ENCODE assay signal across 17 cellular contexts in the genomic region with DNA sequence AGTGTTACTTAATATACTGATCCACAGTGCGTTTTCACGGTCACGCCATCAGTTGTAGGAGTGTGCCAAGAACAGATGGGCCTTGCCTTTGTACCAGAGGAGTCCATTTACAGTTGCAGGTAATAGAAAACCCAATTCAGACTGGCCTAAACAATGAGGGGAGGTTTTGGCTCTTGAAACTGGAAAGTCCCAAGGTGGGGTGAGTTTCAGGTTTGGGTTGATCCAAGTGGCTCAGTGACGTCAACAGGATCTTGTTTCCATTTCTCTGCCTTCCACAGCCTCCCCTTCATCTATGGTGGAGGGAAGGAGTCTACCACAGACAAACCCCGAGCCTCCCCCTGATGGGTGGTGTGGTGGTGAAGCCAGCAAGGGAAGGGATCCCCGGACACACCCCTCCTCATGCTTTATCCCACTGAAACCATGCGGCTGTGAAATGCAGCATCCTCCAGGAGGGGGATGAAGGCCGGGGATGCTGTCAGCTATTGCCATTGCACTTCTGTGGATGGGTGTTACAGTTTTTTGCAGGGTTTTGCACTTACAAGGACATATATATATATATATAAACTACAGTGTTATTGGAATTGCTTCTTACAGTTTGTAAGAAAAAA. TPM values are rescaled to one million over a fixed set of nuclear protein-coding genes. Genes with fewer than 3 reads are reported as not detected.
DNase-seq lines count a peak whose midpoint lies in the region; ATAC-seq, FAIRE-seq and TF ChIP-seq lines count a peak whose summit lies in the region.
"Had no signal": no experiment of that assay in that cellular context is flagged by ENCODE, and none has a peak within 500 bp of the region (broad histone marks: within the 10 kb centered on the region; RNA-seq: fewer than 3 reads in every experiment).

No MANE protein-coding gene starts in this region.

- no peaks in the 10 kb centered on the region for H3K79me2 ChIP-seq in HCT116 (ENCODE audit: insufficient read depth, low read length)
- H3K79me2 ChIP-seq: parathyroid adenoma had no signal

- H3K4me3 ChIP-seq in HCT116 (replicated peaks in 1 of 2; ENCODE audit: low read depth in 1 of 2, low read length in 2 of 2) (no peak overlapping the region), kidney (ENCODE audit: low read length in 2 of 2) (no peak overlapping the region)
- H3K4me3 ChIP-seq in naive thymus-derived CD4-positive, alpha-beta T cell (ENCODE audit: low read length) = no peak overlapping the region
- H3K4me3 ChIP-seq: breast epithelium, gastroesophageal sphincter, Peyer's patch, smooth muscle cell had no signal

- no peaks in the 10 kb centered on the region for H3K9me3 Mint-ChIP-seq in activated CD4-positive, alpha-beta T cell treated with anti-CD3 and anti-CD28 coated beads for 36 hours (ENCODE audit: low read depth)
- H3K9me3 Mint-ChIP-seq in activated naive CD4-positive, alpha-beta T cell treated with anti-CD3 and anti-CD28 coated beads, Interleukin-2, amount 50 U/mL, for 72 hours = no peaks in the 10 kb centered on the region
- peaks cover 0 to 7% (median 0%) of the 10 kb centered on the region in 11 donors for H3K9me3 Mint-ChIP-seq in naive thymus-derived CD4-positive, alpha-beta T cell

- no peak for TF ChIP-seq CTCF in HCT116 (IDR thresholded peaks at IDR 0.05 in 2 of 3, conservative IDR thresholded peaks at IDR 0.05 in 1 of 3; ENCODE audit: borderline replicate concordance in 1 of 3, insufficient read depth in 1 of 3, low read depth in 2 of 3, low read length in 2 of 3)
- TF ChIP-seq CTCF in kidney (IDR thresholded peaks at IDR 0.05; ENCODE audit: borderline replicate concordance, extremely low read depth, insufficient read depth) = no peak

- H3K9me3 ChIP-seq in HCT116 (ENCODE audit: control insufficient read depth in 1 of 2, insufficient read depth in 1 of 2, low read depth in 1 of 2, low read length in 2 of 2) (no peaks in the 10 kb centered on the region), kidney (ENCODE audit: control insufficient read depth in 1 of 2, low read length in 2 of 2) (no peaks in the 10 kb centered on the region)
- H3K9me3 ChIP-seq in naive thymus-derived CD4-positive, alpha-beta T cell (ENCODE audit: control insufficient read depth in 2 of 3, low read length in 3 of 3) = no peaks in the 10 kb centered on the region
- H3K9me3 ChIP-seq: breast epithelium, gastroesophageal sphincter, Peyer's patch had no signal

- no peaks in the 10 kb centered on the region for H3K9me2 ChIP-seq in HCT116 (ENCODE audit: insufficient read depth)

- FAIRE-seq in kidney (lab: Jason Lieb, UNC) = no peak

- H3K4me2 ChIP-seq in HCT116 (ENCODE audit: low read length) = no peak overlapping the region
- H3K4me2 ChIP-seq: smooth muscle cell had no signal

- CTCF ChIA-PET in activated CD4-positive, alpha-beta T cell treated with anti-CD3 and anti-CD28 coated beads for 36 hours (lab: Charles Lee) = no interaction called here
- CTCF ChIA-PET in HCT116 (lab: Charles Lee) = no interaction called here
- CTCF ChIA-PET in naive thymus-derived CD4-positive, alpha-beta T cell (lab: Charles Lee) = no interaction called here

- POLR2A ChIA-PET in activated CD4-positive, alpha-beta T cell treated with anti-CD3 and anti-CD28 coated beads for 36 hours (lab: Charles Lee) = no interaction called here
- POLR2A ChIA-PET in HCT116 (lab: Charles Lee) = no interaction called here
- POLR2A ChIA-PET in naive thymus-derived CD4-positive, alpha-beta T cell (lab: Charles Lee) = interaction anchor here (0.7 to 3.4 kb wide), 2 partner anchors 56 to 156 kb away, joined by 4 to 10 read pairs; no protein-coding TSS in a partner anchor

- H3K4me1 ChIP-seq in HCT116 (ENCODE audit: control insufficient read depth in 1 of 2, insufficient read depth in 2 of 2, low read length in 2 of 2) (no peaks in the 10 kb centered on the region), kidney (ENCODE audit: control insufficient read depth in 1 of 2, insufficient read depth in 1 of 2, low read depth in 1 of 2, low read length in 2 of 2) (peaks cover 8 to 12% of the 10 kb centered on the region in 2 donors)
- H3K4me1 ChIP-seq in naive thymus-derived CD4-positive, alpha-beta T cell (ENCODE audit: control insufficient read depth in 2 of 2, insufficient read depth in 2 of 2, low read length in 2 of 2) = peaks cover 16 to 32% of the 10 kb centered on the region in 2 donors
- H3K4me1 ChIP-seq: breast epithelium, parathyroid adenoma, Peyer's patch had no signal

- no peaks in the 10 kb centered on the region for H4K20me1 ChIP-seq in HCT116 (ENCODE audit: insufficient read depth)

- peak; percentile 30 for ATAC-seq in activated CD4-positive, alpha-beta T cell treated with anti-CD3 and anti-CD28 coated beads for 36 hours
- ATAC-seq in HCT116 = peak; percentile 13; the same call in 1 of the 2 replicates
- peak in 1 of 2 donors; percentile 30 for ATAC-seq in activated naive CD4-positive, alpha-beta T cell treated with anti-CD3 and anti-CD28 coated beads, Interleukin-2, amount 50 U/mL, for 72 hours
- ATAC-seq in naive thymus-derived CD4-positive, alpha-beta T cell = peak; percentile 26
- no peak for ATAC-seq in HG02763 (IDR thresholded peaks at IDR 0.05; ENCODE audit: unreplicated experiment)
- ATAC-seq: gastroesophageal sphincter had no signal

- TF ChIP-seq RAD21 in HCT116 (IDR thresholded peaks at IDR 0.05; ENCODE audit: low read depth) = no peak

- H3K27ac Mint-ChIP-seq in activated CD4-positive, alpha-beta T cell treated with anti-CD3 and anti-CD28 coated beads for 36 hours = peak overlapping the region; percentile 38
- H3K27ac Mint-ChIP-seq in activated naive CD4-positive, alpha-beta T cell treated with anti-CD3 and anti-CD28 coated beads, Interleukin-2, amount 50 U/mL, for 72 hours = peak overlapping the region; percentile 9 to 85
- H3K27ac Mint-ChIP-seq in naive thymus-derived CD4-positive, alpha-beta T cell = peak overlapping the region; percentile 66 to 98 (median 79)

- H3K36me3 ChIP-seq in HCT116 (ENCODE audit: control insufficient read depth in 1 of 2, insufficient read depth in 2 of 2, low read length in 2 of 2) (peaks cover 4 to 7% of the 10 kb centered on the region in 2 experiments; a peak in 2 of 4 replicates), kidney (ENCODE audit: control insufficient read depth in 1 of 2, insufficient read depth in 2 of 2, low read length in 2 of 2) (peaks cover 5 to 11% of the 10 kb centered on the region in 2 donors)
- H3K36me3 ChIP-seq in naive thymus-derived CD4-positive, alpha-beta T cell (ENCODE audit: control insufficient read depth in 2 of 3, insufficient read depth in 3 of 3, low read length in 3 of 3) = peaks cover 0 to 38% (median 6%) of the 10 kb centered on the region in 3 experiments
- H3K36me3 ChIP-seq: breast epithelium had no signal

- no peak overlapping the region for H3K27ac ChIP-seq in HCT116 (ENCODE audit: low read depth, low read length)
- peak overlapping the region; percentile 22 for H3K27ac ChIP-seq in naive thymus-derived CD4-positive, alpha-beta T cell (ENCODE audit: low read depth, low read length)
- no peak overlapping the region for H3K27ac ChIP-seq in kidney (ENCODE audit: low read depth in 2 of 2, low read length in 2 of 2)
- H3K27ac ChIP-seq: breast epithelium, gastroesophageal sphincter, parathyroid adenoma, Peyer's patch had no signal

- H3K9ac ChIP-seq in HCT116 (ENCODE audit: low read length) = no peak overlapping the region
- H3K9ac ChIP-seq in kidney (ENCODE audit: low read length in 2 of 2) = no peak overlapping the region
- H3K9ac ChIP-seq: parathyroid adenoma had no signal

- H3K27me3 Mint-ChIP-seq in activated CD4-positive, alpha-beta T cell treated with anti-CD3 and anti-CD28 coated beads for 36 hours = no peaks in the 10 kb centered on the region
- H3K27me3 Mint-ChIP-seq in naive thymus-derived CD4-positive, alpha-beta T cell = no peaks in the 10 kb centered on the region

- no peak overlapping the region for H3K4me3 Mint-ChIP-seq in activated CD4-positive, alpha-beta T cell treated with anti-CD3 and anti-CD28 coated beads for 36 hours
- H3K4me3 Mint-ChIP-seq in naive thymus-derived CD4-positive, alpha-beta T cell = peak overlapping the region in 4 of 10 donors; percentile 2 to 42 (median 40)

- DNase-seq in activated CD4-positive, alpha-beta T cell treated with anti-CD3 and anti-CD28 coated beads for 36 hours = no peak
- no peak for DNase-seq in activated CD4-positive, alpha-beta T cell treated with anti-CD3 and anti-CD28 coated beads for 1 hour
- DNase-seq in HCT116 (ENCODE audit: low read depth, low spot score) (no peak), kidney (no peak), NCI-H82 treated with DMSO at 0.1 percent for 48 hours (lab: John Stamatoyannopoulos, UW; ENCODE audit: unreplicated experiment) (no peak)
- no peak for DNase-seq in activated naive CD4-positive, alpha-beta T cell treated with anti-CD3 and anti-CD28 coated beads, Interleukin-2, amount 50 U/mL, for 72 hours (ENCODE audit: low spot score in 2 of 2)
- DNase-seq in naive thymus-derived CD4-positive, alpha-beta T cell = peak in 1 of 9 donors; percentile 46
- DNase-seq: ACHN; activated effector memory CD4-positive, alpha-beta T cell treated with Interleukin-2 at 50 U/mL for 16 hours; NCI-H1092; NCI-H526; Peyer's patch had no signal

- peaks cover 13% of the 10 kb centered on the region for H3K36me3 Mint-ChIP-seq in activated CD4-positive, alpha-beta T cell treated with anti-CD3 and anti-CD28 coated beads for 36 hours (ENCODE audit: low read depth)
- peaks cover 0 to 10% of the 10 kb centered on the region in 2 donors for H3K36me3 Mint-ChIP-seq in activated naive CD4-positive, alpha-beta T cell treated with anti-CD3 and anti-CD28 coated beads, Interleukin-2, amount 50 U/mL, for 72 hours
- peaks cover 0 to 21% (median 7%) of the 10 kb centered on the region in 5 donors for H3K36me3 Mint-ChIP-seq in naive thymus-derived CD4-positive, alpha-beta T cell

- RAD21 ChIA-PET in HCT116 (lab: Charles Lee; ENCODE audit: low non-redundant PET in 1 of 2, low total read pairs in 2 of 2, uncharacterized antibody in 2 of 2, unreplicated experiment in 2 of 2) = no interaction called here

- no peak for TF ChIP-seq POLR2A in HCT116 (IDR thresholded peaks at IDR 0.05; ENCODE audit: borderline replicate concordance, extremely low read depth, insufficient read depth, insufficient read length)

- H2AFZ ChIP-seq in HCT116 (ENCODE audit: low read depth, low read length, poor library complexity, severe bottlenecking) = no peak overlapping the region
- H2AFZ ChIP-seq: parathyroid adenoma had no signal

- BruUV-seq in HCT116 (replicated peaks; lab: Mats Ljungman, UMichigan) = no TSS peak

- intact Hi-C loops in activated CD4-positive, alpha-beta T cell treated with anti-CD3 and anti-CD28 coated beads for 36 hours (cut with DNase I, micrococcal nuclease) = loop anchor here in 1 of 2 experiments (10.0 kb wide), 1 partner anchor 448 kb away; a partner anchor contains a TSS
- intact Hi-C loops in HCT116 (cut with micrococcal nuclease) (no loop called here), kidney (cut with DNase I) (no loop called here)
- intact Hi-C loops in naive thymus-derived CD4-positive, alpha-beta T cell (cut with micrococcal nuclease) = loop anchor here in 1 of 2 donors (10.0 kb wide), 1 partner anchor 318 kb away; a partner anchor contains a TSS

- H3K27me3 ChIP-seq in HCT116 (ENCODE audit: insufficient read depth, low read length) = no peaks in the 10 kb centered on the region
- no peaks in the 10 kb centered on the region for H3K27me3 ChIP-seq in naive thymus-derived CD4-positive, alpha-beta T cell (ENCODE audit: control insufficient read depth in 2 of 2, insufficient read depth in 2 of 2, low read length in 2 of 2)
- H3K27me3 ChIP-seq: breast epithelium, gastroesophageal sphincter, Peyer's patch had no signal

- peaks cover 38% of the 10 kb centered on the region for H3K4me1 Mint-ChIP-seq in activated CD4-positive, alpha-beta T cell treated with anti-CD3 and anti-CD28 coated beads for 36 hours
- peaks cover 38 to 79% (median 66%) of the 10 kb centered on the region in 7 donors for H3K4me1 Mint-ChIP-seq in naive thymus-derived CD4-positive, alpha-beta T cell

RNA-seq across cellular contexts. Expression of a gene that starts 14.8 kb away (rescaled TPM):
- under 1 TPM in 1 of 2 experiments, not detected in 1; 0.11 TPM for total RNA-seq in activated CD4-positive, alpha-beta T cell treated with anti-CD3 and anti-CD28 coated beads for 36 hours
- total RNA-seq in HCT116 (2021; ENCODE audit: unreplicated experiment) = 0.22 TPM
- polyA plus RNA-seq in HCT116 (2012) = 0.04 TPM in 1 of 2 replicates, not detected in the other
- total RNA-seq in activated naive CD4-positive, alpha-beta T cell treated with anti-CD3 and anti-CD28 coated beads, Interleukin-2, amount 50 U/mL, for 72 hours = under 1 TPM in 1 of 2 donors, not detected in 1; 0.14 TPM
- total RNA-seq in naive thymus-derived CD4-positive, alpha-beta T cell = under 1 TPM; 0.10 to 0.51 (median 0.14) TPM
- polyA plus RNA-seq in naive thymus-derived CD4-positive, alpha-beta T cell = not detected
- 0.09 TPM for total RNA-seq in kidney
- not detected for polyA plus RNA-seq in kidney (ENCODE audit: insufficient read depth, low read depth, low replicate concordance)
- total RNA-seq: gastroesophageal sphincter, Peyer's patch had no signal
- polyA plus RNA-seq: smooth muscle cell had no signal
